ENCODE assay signal across 19 cellular contexts in the genomic region with DNA sequence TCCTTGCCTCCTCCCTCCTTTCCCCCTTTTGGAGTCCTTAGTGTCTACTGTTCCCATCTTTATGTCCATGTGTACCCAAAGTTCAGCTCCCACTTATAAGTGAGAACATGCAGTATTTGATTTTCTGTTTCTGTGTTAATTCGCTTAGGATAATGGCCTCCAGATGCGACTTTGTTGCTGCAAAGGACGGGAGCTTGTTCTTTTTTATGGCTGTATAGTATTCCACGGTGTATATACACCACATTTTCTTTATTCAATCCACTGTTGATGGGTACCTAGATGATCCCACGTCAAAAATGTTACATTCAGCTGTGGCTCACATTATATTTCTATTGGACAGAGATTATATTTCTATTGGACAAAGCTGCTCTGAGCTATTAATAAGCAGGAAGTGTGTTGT.
"Had no signal": no experiment of that assay in that cellular context is flagged by ENCODE, and none has a peak within 500 bp of the region (broad histone marks: within the 10 kb centered on the region; RNA-seq: fewer than 3 reads in every experiment).

No MANE protein-coding gene starts in this region.

- H3K4me3 ChIP-seq: adrenal gland, body of pancreas, breast epithelium had no signal

- H3K9me3 ChIP-seq: adrenal gland, body of pancreas, breast epithelium had no signal

- DNase-seq: activated gamma-delta T cell, amniotic stem cell had no signal

- H3K36me3 Mint-ChIP-seq: activated CD8-positive, alpha-beta memory T cell treated with anti-CD3 and anti-CD28 coated beads, Interleukin-2, amount 10 ng/mL, durations not matched to agents 7 days and 5 days; activated naive CD4-positive, alpha-beta T cell treated with anti-CD3 and anti-CD28 coated beads, Interleukin-2, amount 10 ng/mL, durations not matched to agents 7 days and 5 days; activated naive CD4-positive, alpha-beta T cell treated with anti-CD3 and anti-CD28 coated beads, Interleukin-2, amount 50 U/mL, for 72 hours; activated naive CD8-positive, alpha-beta T cell treated with anti-CD3 and anti-CD28 coated beads for 36 hours; T-cell had no signal

- H3K4me1 Mint-ChIP-seq: activated CD4-positive, alpha-beta memory T cell treated with anti-CD3 and anti-CD28 coated beads, Interleukin-2, amount 10 ng/mL, durations not matched to agents 7 days and 5 days; activated CD4-positive, alpha-beta T cell treated with anti-CD3 and anti-CD28 coated beads for 36 hours; activated CD8-positive, alpha-beta memory T cell treated with anti-CD3 and anti-CD28 coated beads, Interleukin-2, amount 10 ng/mL, durations not matched to agents 7 days and 5 days; activated naive CD4-positive, alpha-beta T cell treated with anti-CD3 and anti-CD28 coated beads, Interleukin-2, amount 10 ng/mL, durations not matched to agents 7 days and 5 days; activated naive CD8-positive, alpha-beta T cell treated with anti-CD3 and anti-CD28 coated beads for 36 hours; T-helper 17 cell had no signal

- H3K27me3 Mint-ChIP-seq: activated CD4-positive, alpha-beta T cell treated with anti-CD3 and anti-CD28 coated beads for 36 hours; activated naive CD8-positive, alpha-beta T cell treated with anti-CD3 and anti-CD28 coated beads for 36 hours; activated T-cell treated with anti-CD3 and anti-CD28 coated beads, Interleukin-2, amount 50 U/mL, for 24 hours; T-cell had no signal

- FAIRE-seq: astrocyte had no signal

- H3K4me3 Mint-ChIP-seq: activated CD4-positive, alpha-beta memory T cell treated with anti-CD3 and anti-CD28 coated beads, Interleukin-2, amount 10 ng/mL, durations not matched to agents 7 days and 5 days; activated CD4-positive, alpha-beta T cell treated with anti-CD3 and anti-CD28 coated beads for 36 hours; activated CD4-positive, alpha-beta T cell treated with anti-CD3 and anti-CD28 coated beads, Interleukin-2, amount 10 ng/mL, durations not matched to agents 7 days and 5 days; activated CD8-positive, alpha-beta memory T cell treated with anti-CD3 and anti-CD28 coated beads, Interleukin-2, amount 10 ng/mL, durations not matched to agents 7 days and 5 days; activated CD8-positive, alpha-beta T cell treated with anti-CD3 and anti-CD28 coated beads, Interleukin-2, amount 10 ng/mL, durations not matched to agents 7 days and 5 days; activated naive CD4-positive, alpha-beta T cell treated with anti-CD3 and anti-CD28 coated beads, Interleukin-2, amount 10 ng/mL, durations not matched to agents 7 days and 5 days; activated naive CD8-positive, alpha-beta T cell treated with anti-CD3 and anti-CD28 coated beads for 36 hours; activated T-cell treated with anti-CD3 and anti-CD28 coated beads, Interleukin-2, amount 50 U/mL, for 24 hours; T-cell; T-helper 17 cell had no signal

- H3K27me3 ChIP-seq: adrenal gland, body of pancreas, brain microvascular endothelial cell, breast epithelium had no signal

- H3K36me3 ChIP-seq: adrenal gland, brain microvascular endothelial cell, breast epithelium had no signal

- H3K27ac Mint-ChIP-seq: activated CD4-positive, alpha-beta memory T cell treated with anti-CD3 and anti-CD28 coated beads, Interleukin-2, amount 10 ng/mL, durations not matched to agents 7 days and 5 days; activated CD4-positive, alpha-beta T cell treated with anti-CD3 and anti-CD28 coated beads for 36 hours; activated CD4-positive, alpha-beta T cell treated with anti-CD3 and anti-CD28 coated beads, Interleukin-2, amount 10 ng/mL, durations not matched to agents 7 days and 5 days; activated CD8-positive, alpha-beta memory T cell treated with anti-CD3 and anti-CD28 coated beads, Interleukin-2, amount 10 ng/mL, durations not matched to agents 7 days and 5 days; activated CD8-positive, alpha-beta T cell treated with anti-CD3 and anti-CD28 coated beads, Interleukin-2, amount 10 ng/mL, durations not matched to agents 7 days and 5 days; activated naive CD4-positive, alpha-beta T cell treated with anti-CD3 and anti-CD28 coated beads, Interleukin-2, amount 10 ng/mL, durations not matched to agents 7 days and 5 days; activated naive CD4-positive, alpha-beta T cell treated with anti-CD3 and anti-CD28 coated beads, Interleukin-2, amount 50 U/mL, for 72 hours; activated naive CD8-positive, alpha-beta T cell treated with anti-CD3 and anti-CD28 coated beads for 36 hours; activated T-cell treated with anti-CD3 and anti-CD28 coated beads, Interleukin-2, amount 50 U/mL, for 24 hours; activated T-helper 2 cell treated with anti-CD3 and anti-CD28 coated beads, Interferon-gamma antibody, Interleukin-2, Interleukin-4, amounts not matched to agents 10 μg/mL and 5 μg/mL and 100 μg/mL, durations not matched to agents 14 hours and 24 hours and 36 hours; T-cell; T-helper 17 cell had no signal

- H3K4me1 ChIP-seq: adrenal gland, body of pancreas, breast epithelium had no signal

- H3K9me3 Mint-ChIP-seq: activated CD4-positive, alpha-beta memory T cell treated with anti-CD3 and anti-CD28 coated beads, Interleukin-2, amount 10 ng/mL, durations not matched to agents 7 days and 5 days; activated CD4-positive, alpha-beta T cell treated with anti-CD3 and anti-CD28 coated beads, Interleukin-2, amount 10 ng/mL, durations not matched to agents 7 days and 5 days; activated naive CD4-positive, alpha-beta T cell treated with anti-CD3 and anti-CD28 coated beads, Interleukin-2, amount 10 ng/mL, durations not matched to agents 7 days and 5 days; activated naive CD4-positive, alpha-beta T cell treated with anti-CD3 and anti-CD28 coated beads, Interleukin-2, amount 50 U/mL, for 72 hours; activated naive CD8-positive, alpha-beta T cell treated with anti-CD3 and anti-CD28 coated beads for 36 hours; activated T-cell treated with anti-CD3 and anti-CD28 coated beads, Interleukin-2, amount 50 U/mL, for 24 hours; activated T-helper 2 cell treated with anti-CD3 and anti-CD28 coated beads, Interferon-gamma antibody, Interleukin-2, Interleukin-4, amounts not matched to agents 10 μg/mL and 5 μg/mL and 100 μg/mL, durations not matched to agents 14 hours and 24 hours and 36 hours; T-cell had no signal

- H3K27ac ChIP-seq: adrenal gland, body of pancreas, brain microvascular endothelial cell, breast epithelium had no signal
